8 cellular contexts compared by ENCODE assay signal in the genomic region with DNA sequence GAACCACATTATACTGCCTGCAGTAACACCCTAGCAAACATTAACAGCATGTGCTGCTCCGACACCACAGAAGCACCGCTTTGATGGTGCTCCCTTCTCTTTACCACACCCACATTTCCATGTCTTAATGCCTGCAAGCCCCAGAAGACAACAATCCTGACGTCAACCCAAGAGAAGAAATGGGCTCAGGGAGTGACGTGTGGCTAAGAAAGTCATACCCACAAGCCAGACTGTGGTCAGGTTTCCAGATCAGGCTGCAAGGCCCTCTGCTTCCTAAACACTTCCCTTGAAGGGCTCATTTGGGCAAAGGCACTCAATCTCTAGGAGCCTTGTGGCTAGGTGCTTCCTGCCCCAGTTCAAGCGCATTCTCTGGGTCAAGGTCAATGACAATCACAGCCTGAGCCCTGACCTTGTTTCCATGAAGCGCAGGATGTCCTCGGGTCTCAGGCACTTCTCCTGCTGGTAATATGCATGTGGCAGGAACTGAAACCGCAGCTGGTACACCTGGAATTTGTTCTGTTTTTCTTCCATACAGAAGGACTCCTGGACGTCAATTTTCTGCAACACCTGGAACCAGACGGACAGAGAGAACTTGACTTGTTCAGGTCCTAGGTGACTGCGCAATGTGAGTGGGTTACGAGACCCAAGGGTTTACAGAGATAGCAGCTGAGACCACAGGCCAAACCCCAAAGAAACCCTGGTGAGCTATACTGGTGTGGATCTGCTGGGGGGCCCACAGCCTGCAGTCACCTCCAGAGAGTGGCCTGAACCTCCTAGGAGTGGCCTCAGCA.
A peak's percentile ranks its signal among the peaks of the same experiment; 100 is the strongest.
DNase-seq lines count a peak whose midpoint lies in the region; ATAC-seq and TF ChIP-seq lines count a peak whose summit lies in the region.

No MANE protein-coding gene starts in this region.

- no peaks in the 10 kb centered on the region for H3K27me3 Mint-ChIP-seq in T-helper 17 cell
- H3K27me3 Mint-ChIP-seq in brain = no peaks in the 10 kb centered on the region
- no peaks in the 10 kb centered on the region for H3K27me3 Mint-ChIP-seq in naive B cell

- intact Hi-C loops in thyroid gland (cut with DNase I) = no loop called here

- TF ChIP-seq POLR2A in thyroid gland (IDR thresholded peaks at IDR 0.05) = no peak

- no peaks in the 10 kb centered on the region for H3K27me3 ChIP-seq in thyroid gland

- WGBS in thyroid gland, 2 donors = 83 to 90% methylated on average over 12 of the region's 12 CpGs

- H3K9me3 Mint-ChIP-seq in brain (no peaks in the 10 kb centered on the region), naive B cell (peaks cover 0 to 1% (median 0%) of the 10 kb centered on the region in 7 donors)

- peaks cover 64% of the 10 kb centered on the region for H3K4me1 Mint-ChIP-seq in T-helper 17 cell
- H3K4me1 Mint-ChIP-seq in brain = peaks cover 57% of the 10 kb centered on the region
- H3K4me1 Mint-ChIP-seq in naive B cell = peaks cover 53 to 74% (median 58%) of the 10 kb centered on the region in 3 donors

- H3K9me3 ChIP-seq in T-helper 17 cell (ENCODE audit: control insufficient read depth, low read length, poor library complexity, severe bottlenecking) (no peaks in the 10 kb centered on the region), thyroid gland (no peaks in the 10 kb centered on the region)

- no peaks in the 10 kb centered on the region for H3K36me3 ChIP-seq in thyroid gland

- ATAC-seq in GM21447 (IDR thresholded peaks at IDR 0.05; ENCODE audit: unreplicated experiment) (peak; percentile 36), T-helper 17 cell (peak; percentile 72), naive B cell (ENCODE audit: low read depth in 2 of 2) (peak in 1 of 2 donors; percentile 10)

- H3K4me3 Mint-ChIP-seq in T-helper 17 cell (peak overlapping the region; percentile 84), brain (peak overlapping the region in 1 of 5 experiments; percentile 43), naive B cell (peak overlapping the region in 6 of 8 donors; percentile 57 to 94 (median 67))

- H3K27ac ChIP-seq in thyroid gland = peak overlapping the region; percentile 99 to 100 (median 100)

- H3K4me1 ChIP-seq in thyroid gland = peaks cover 60 to 75% of the 10 kb centered on the region in 2 donors

- no peak overlapping the region for H3K4me3 ChIP-seq in thyroid gland (replicated peaks in 1 of 3)

- H3K27ac Mint-ChIP-seq in T-helper 17 cell (peak overlapping the region; percentile 98), brain (peak overlapping the region in 4 of 5 experiments; percentile 35 to 98 (median 93)), naive B cell (peak overlapping the region; percentile 89 to 100 (median 97))

- DNase-seq in T-helper 17 cell = peak; percentile 36 to 67 (median 55)
- peak; percentile 57 for DNase-seq in naive B cell
- no peak for DNase-seq in thyroid gland
- DNase-seq in ureter (ENCODE audit: low spot score) = no peak
- no peak for DNase-seq in SHP77 treated with DMSO at 0.1 percent for 48 hours (lab: John Stamatoyannopoulos, UW)
- DNase-seq in NCI-H2196 treated with DMSO at 0.1 percent for 48 hours (lab: John Stamatoyannopoulos, UW; ENCODE audit: unreplicated experiment) = no peak

- TF ChIP-seq CTCF in brain (conservative IDR thresholded peaks at IDR 0.05) (no peak), thyroid gland (IDR thresholded peaks at IDR 0.05) (no peak)

- peaks cover 6% of the 10 kb centered on the region for H3K36me3 Mint-ChIP-seq in T-helper 17 cell (ENCODE audit: low read depth)
- peaks cover 79% of the 10 kb centered on the region for H3K36me3 Mint-ChIP-seq in brain
- H3K36me3 Mint-ChIP-seq in naive B cell = peaks cover 12 to 14% of the 10 kb centered on the region in 2 donors

Comparison
In these comparisons a context has a peak if more than half of its experiments do, and no peak if none do; other contexts are left out.
1. DNase-seq: peak in T-helper 17 cell (3 of 3) and naive B cell (single experiment); none in thyroid gland (0 of 2), ureter (single experiment), SHP77 treated with DMSO at 0.1 percent for 48 hours (single experiment) and NCI-H2196 treated with DMSO at 0.1 percent for 48 hours (single experiment).
2. Peak in every context shown above with its lines, with median percentiles within 50 percentile points of each other: H3K27ac Mint-ChIP-seq.